In the genomic region with DNA sequence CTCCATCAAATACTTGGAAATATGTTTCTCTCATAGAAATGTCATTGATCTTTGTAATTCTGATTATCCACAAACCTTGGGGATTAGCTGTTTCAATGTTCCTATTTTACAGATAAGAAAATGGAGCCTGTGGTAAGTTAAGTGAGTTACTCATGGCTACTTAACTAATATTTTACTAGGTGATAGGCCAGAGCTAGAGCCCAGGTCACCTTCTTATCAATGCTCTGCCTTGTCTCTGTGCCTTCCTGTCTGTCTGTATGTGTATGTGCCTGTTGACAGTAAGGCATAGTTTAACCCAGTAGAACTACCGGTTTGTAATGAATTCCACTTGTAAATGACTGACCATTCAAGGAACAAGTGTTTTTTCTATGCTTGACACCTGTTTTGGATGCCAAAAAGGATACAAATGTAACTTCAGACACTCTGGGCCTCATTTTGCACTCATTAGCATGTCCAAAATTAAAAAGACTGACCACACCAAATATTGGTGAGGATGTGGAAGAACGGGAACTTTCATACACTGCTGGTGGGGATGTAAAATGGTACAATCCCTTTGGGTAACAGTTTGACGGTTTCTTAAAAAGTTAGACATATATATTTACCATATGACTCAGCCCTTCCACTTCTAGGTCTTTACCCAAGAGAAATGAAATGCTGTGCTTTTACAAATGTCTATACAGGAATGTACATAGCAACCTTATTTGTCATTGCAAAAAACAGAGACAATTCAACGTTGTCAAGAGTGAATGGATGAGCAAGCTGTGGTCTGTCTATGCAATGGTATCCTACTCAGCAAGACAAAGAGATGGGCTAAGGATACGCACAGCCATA, we compare ENCODE assay signal across 14 cellular contexts. TPM values are rescaled to one million over a fixed set of nuclear protein-coding genes. Genes with fewer than 3 reads are reported as not detected.
DNase-seq lines count a peak whose midpoint lies in the region; ATAC-seq and TF ChIP-seq lines count a peak whose summit lies in the region.
"Had no signal": no experiment of that assay in that cellular context is flagged by ENCODE, and none has a peak within 500 bp of the region (broad histone marks: within the 10 kb centered on the region; RNA-seq: fewer than 3 reads in every experiment).

No MANE protein-coding gene starts in this region.

- H3K9me3 Mint-ChIP-seq in activated naive CD4-positive, alpha-beta T cell treated with anti-CD3 and anti-CD28 coated beads, Interleukin-2, amount 50 U/mL, for 24 hours = peaks cover 14% of the 10 kb centered on the region
- peaks cover 12% of the 10 kb centered on the region for H3K9me3 Mint-ChIP-seq in stimulated activated naive CD8-positive, alpha-beta T cell treated with anti-CD3 and anti-CD28 coated beads, Interleukin-15, Interleukin-2, amounts not matched to agents 100 ng/mL and 50 ng/mL, for 24 hours
- peaks cover 0 to 6% (median 0%) of the 10 kb centered on the region in 6 donors for H3K9me3 Mint-ChIP-seq in immature natural killer cell

- peak overlapping the region; percentile 44; the same call in 1 of the 2 replicates for H3K4me2 ChIP-seq in IMR-90 (ENCODE audit: low read depth, low read length)
- H3K4me2 ChIP-seq: BLaER1 had no signal

- H2AK5ac ChIP-seq in IMR-90 (ENCODE audit: low read depth, low read length) = peak overlapping the region; percentile 80

- H2AK9ac ChIP-seq in IMR-90 (replicated peaks; ENCODE audit: low read depth, low read length, poor library complexity) = no peak overlapping the region

- H3K27me3 ChIP-seq in IMR-90 (ENCODE audit: control insufficient read depth, insufficient read depth, low read length) = no peaks in the 10 kb centered on the region
- H3K27me3 ChIP-seq: BLaER1, left lung, suprapubic skin had no signal

- H2BK20ac ChIP-seq in IMR-90 (ENCODE audit: low read depth, low read length) = peak overlapping the region; percentile 90; the same call in 1 of the 2 replicates

- intact Hi-C loops in IMR-90 (cut with micrococcal nuclease) = no loop called here

- peak overlapping the region; percentile 55 for H2BK120ac ChIP-seq in IMR-90 (ENCODE audit: low read depth, low read length)

- H3K4ac ChIP-seq in IMR-90 (ENCODE audit: low read depth, low read length) = peak overlapping the region; percentile 61

- H3K18ac ChIP-seq in IMR-90 (ENCODE audit: low read depth, low read length) = peak overlapping the region; percentile 66; the same call in 1 of the 2 replicates

- WGBS in IMR-90 (ENCODE audit: extremely low coverage in 2 of 2, insufficient read length in 1 of 2), 2 experiments = 60% methylated on average over 1 of the region's 5 CpGs; no CpG with 5 or more reads in 1 of the 2 experiments

- peaks cover 0 to 13% of the 10 kb centered on the region in 2 experiments; a peak in 2 of 4 replicates for H3K79me1 ChIP-seq in IMR-90 (ENCODE audit: low read depth in 1 of 2, low read length in 2 of 2)

- H2BK15ac ChIP-seq in IMR-90 (ENCODE audit: low read depth, low read length) = peak overlapping the region; percentile 9; the same call in 2 of the 3 replicates

- H2BK5ac ChIP-seq in IMR-90 (ENCODE audit: low read depth, low read length, poor library complexity, severe bottlenecking) = peak overlapping the region; percentile 80

- no peak overlapping the region; the same call in 1 of the 2 replicates for H3K27ac ChIP-seq in IMR-90 (ENCODE audit: insufficient read depth, low read length)
- H3K27ac ChIP-seq: BLaER1, HL-60, left lung, skin epidermis, suprapubic skin had no signal

- no peak overlapping the region for H3K56ac ChIP-seq in IMR-90 (ENCODE audit: extremely low read depth, insufficient read depth, low read length)

- POLR2A ChIA-PET in IMR-90 (lab: Charles Lee; ENCODE audit: unreplicated experiment) = interaction anchor here (0.6 kb wide), 1 partner anchor 22 kb away, joined by 3 read pairs; no protein-coding TSS in a partner anchor

- H3K4me3 Mint-ChIP-seq in activated naive CD4-positive, alpha-beta T cell treated with anti-CD3 and anti-CD28 coated beads, Interleukin-2, amount 50 U/mL, for 24 hours = no peak overlapping the region
- H3K4me3 Mint-ChIP-seq in stimulated activated naive CD8-positive, alpha-beta T cell treated with anti-CD3 and anti-CD28 coated beads, Interleukin-15, Interleukin-2, amounts not matched to agents 100 ng/mL and 50 ng/mL, for 24 hours = no peak overlapping the region
- no peak overlapping the region for H3K4me3 Mint-ChIP-seq in immature natural killer cell

- no peak overlapping the region for H3K9ac ChIP-seq in IMR-90 (ENCODE audit: low read depth, low read length)
- H3K9ac ChIP-seq: BLaER1 had no signal

- no peaks in the 10 kb centered on the region for H3K27me3 Mint-ChIP-seq in activated naive CD4-positive, alpha-beta T cell treated with anti-CD3 and anti-CD28 coated beads, Interleukin-2, amount 50 U/mL, for 24 hours
- no peaks in the 10 kb centered on the region for H3K27me3 Mint-ChIP-seq in stimulated activated naive CD8-positive, alpha-beta T cell treated with anti-CD3 and anti-CD28 coated beads, Interleukin-15, Interleukin-2, amounts not matched to agents 100 ng/mL and 50 ng/mL, for 24 hours
- peaks cover 0 to 4% (median 0%) of the 10 kb centered on the region in 3 donors for H3K27me3 Mint-ChIP-seq in immature natural killer cell (ENCODE audit: low read depth in 3 of 3)

- H4K20me1 ChIP-seq in IMR-90 (ENCODE audit: insufficient read depth, low read length) = no peaks in the 10 kb centered on the region
- H4K20me1 ChIP-seq: BLaER1 had no signal

- H3K14ac ChIP-seq in IMR-90 (replicated peaks; ENCODE audit: low read depth, low read length) = peak overlapping the region; percentile 35; the same call in 1 of the 2 replicates

- peak overlapping the region; percentile 66 for H3K23ac ChIP-seq in IMR-90 (ENCODE audit: low read depth, low read length)

- CTCF ChIA-PET in IMR-90 (lab: Yijun Ruan, JAX) = no interaction called here

- no peak for TF ChIP-seq RAD21 in IMR-90 (IDR thresholded peaks at IDR 0.05; ENCODE audit: low read length)

- H4K8ac ChIP-seq in IMR-90 (ENCODE audit: low read depth in 2 of 2, low read length in 2 of 2) = peak overlapping the region in 1 of 2 experiments; percentile 56; a peak in 2 of 4 replicates

- no peaks in the 10 kb centered on the region; the same call in 1 of the 2 replicates for H3K4me1 ChIP-seq in IMR-90 (ENCODE audit: control insufficient read depth, insufficient read depth, low read length)

- no peak for DNase-seq in activated naive CD4-positive, alpha-beta T cell (lab: John Stamatoyannopoulos, UW)
- peak; percentile 94 for DNase-seq in IMR-90
- peak; percentile 10 for DNase-seq in brain pericyte (ENCODE audit: low read depth, low spot score)
- no peak for DNase-seq in immature natural killer cell
- no peak for DNase-seq in MV-4-11 (lab: John Stamatoyannopoulos, UW)
- DNase-seq: left lung, NCI-H526 treated with DMSO at 0.1 percent for 48 hours had no signal

- no peak overlapping the region for H2AFZ ChIP-seq in IMR-90 (replicated peaks; ENCODE audit: low read length, poor library complexity)

- H4K5ac ChIP-seq in IMR-90 (ENCODE audit: low read depth, low read length) = peak overlapping the region; percentile 61; the same call in 1 of the 2 replicates

- H3K36me3 Mint-ChIP-seq in activated naive CD4-positive, alpha-beta T cell treated with anti-CD3 and anti-CD28 coated beads, Interleukin-2, amount 50 U/mL, for 24 hours = no peaks in the 10 kb centered on the region
- H3K36me3 Mint-ChIP-seq in stimulated activated naive CD8-positive, alpha-beta T cell treated with anti-CD3 and anti-CD28 coated beads, Interleukin-15, Interleukin-2, amounts not matched to agents 100 ng/mL and 50 ng/mL, for 24 hours (ENCODE audit: low read depth) = peaks cover 11% of the 10 kb centered on the region
- peaks cover 0 to 3% (median 3%) of the 10 kb centered on the region in 3 donors for H3K36me3 Mint-ChIP-seq in immature natural killer cell

- H3K4me3 ChIP-seq in IMR-90 (ENCODE audit: insufficient read depth, low read depth, low read length) = no peak overlapping the region
- H3K4me3 ChIP-seq: BLaER1, left lung, skin epidermis, suprapubic skin had no signal

- peak; percentile 88 for ATAC-seq in IMR-90 (ENCODE audit: low read depth)
- ATAC-seq in GM19395 (IDR thresholded peaks at IDR 0.05; ENCODE audit: unreplicated experiment) = no peak
- ATAC-seq: left lung had no signal

- H4K91ac ChIP-seq in IMR-90 (ENCODE audit: insufficient read depth, low read depth, low read length) = peak overlapping the region; percentile 58; the same call in 1 of the 2 replicates

- in situ Hi-C loops in IMR-90 (cut with MboI; ENCODE audit: low sequenced_read_pairs) = no loop called here

- no peak for TF ChIP-seq CTCF in IMR-90 (conservative IDR thresholded peaks at IDR 0.05; ENCODE audit: low read depth, low read length)

- H3K9me3 ChIP-seq in IMR-90 (ENCODE audit: control insufficient read depth, insufficient read depth, low read length) = no peaks in the 10 kb centered on the region
- H3K9me3 ChIP-seq: suprapubic skin had no signal

- no peak for TF ChIP-seq POLR2A in IMR-90 (IDR thresholded peaks at IDR 0.05; ENCODE audit: low read depth, low read length)

- no peaks in the 10 kb centered on the region for H3K36me3 ChIP-seq in IMR-90 (ENCODE audit: control insufficient read depth, insufficient read depth, low read length)
- H3K36me3 ChIP-seq: BLaER1, left lung, suprapubic skin had no signal

- BruUV-seq in IMR-90 (replicated peaks; lab: Mats Ljungman, UMichigan) = no TSS peak

- H3K9me1 ChIP-seq in IMR-90 (ENCODE audit: insufficient read depth, low read length) = peaks cover 11% of the 10 kb centered on the region

- dilution Hi-C loops in IMR-90 (cut with HindIII; ENCODE audit: low sequenced_read_pairs, unreplicated experiment) = no loop called here

- H3K27ac Mint-ChIP-seq in activated naive CD4-positive, alpha-beta T cell treated with anti-CD3 and anti-CD28 coated beads, Interleukin-2, amount 50 U/mL, for 24 hours = peak overlapping the region; percentile 46
- peak overlapping the region; percentile 69 for H3K27ac Mint-ChIP-seq in stimulated activated naive CD8-positive, alpha-beta T cell treated with anti-CD3 and anti-CD28 coated beads, Interleukin-15, Interleukin-2, amounts not matched to agents 100 ng/mL and 50 ng/mL, for 24 hours
- no peak overlapping the region for H3K27ac Mint-ChIP-seq in immature natural killer cell

- H3K4me1 Mint-ChIP-seq in activated naive CD4-positive, alpha-beta T cell treated with anti-CD3 and anti-CD28 coated beads, Interleukin-2, amount 50 U/mL, for 24 hours = peaks cover 4% of the 10 kb centered on the region
- peaks cover 30% of the 10 kb centered on the region for H3K4me1 Mint-ChIP-seq in stimulated activated naive CD8-positive, alpha-beta T cell treated with anti-CD3 and anti-CD28 coated beads, Interleukin-15, Interleukin-2, amounts not matched to agents 100 ng/mL and 50 ng/mL, for 24 hours (ENCODE audit: low read depth)
- H3K4me1 Mint-ChIP-seq in immature natural killer cell = peaks cover 0 to 7% of the 10 kb centered on the region in 2 donors

RNA-seq across cellular contexts. Expression of gene IL1A, which starts 19.6 kb away (rescaled TPM):
- 0.83 and 1.1 TPM in 2 replicates for total RNA-seq in IMR-90 (2012; rRNA removed)
- 0.39 and 0.48 TPM in 2 replicates for polyA plus RNA-seq in IMR-90 (2012; rRNA removed)
- polyA plus RNA-seq in IMR-90 (2012; cell fraction: cytosol; rRNA removed) = 0.05 and 0.30 TPM in 2 replicates
- polyA plus RNA-seq in IMR-90 (2012; cell fraction: nucleus; rRNA removed; ENCODE audit: low replicate concordance) = 0.08 and 1.6 TPM in 2 replicates
- polyA plus RNA-seq in immature natural killer cell = not detected

RNA-seq across cellular contexts. Expression of gene IL1B, which starts 32.7 kb away (rescaled TPM):
- total RNA-seq in IMR-90 (2012; rRNA removed) = 3.0 and 3.6 TPM in 2 replicates
- polyA plus RNA-seq in IMR-90 (2012; rRNA removed) (3.2 and 4.4 TPM in 2 replicates), immature natural killer cell (1 to 10 TPM in 2 of 3 donors, under 1 TPM in 1; 0.31 to 3.7 (median 1.3) TPM)
- 5.7 and 5.9 TPM in 2 replicates for polyA plus RNA-seq in IMR-90 (2012; cell fraction: cytosol; rRNA removed)
- polyA plus RNA-seq in IMR-90 (2012; cell fraction: nucleus; rRNA removed; ENCODE audit: low replicate concordance) = 5.4 and 17.9 TPM in 2 replicates

RNA-seq across cellular contexts. Expression of gene CKAP2L, which starts 39.5 kb away (rescaled TPM):
- 9.9 and 13.3 TPM in 2 replicates for total RNA-seq in IMR-90 (2012; rRNA removed)
- polyA plus RNA-seq in IMR-90 (2012; rRNA removed) = 6.3 and 6.4 TPM in 2 replicates
- polyA plus RNA-seq in IMR-90 (2012; cell fraction: cytosol; rRNA removed) = 0.43 and 0.55 TPM in 2 replicates
- 0.50 and 2.0 TPM in 2 replicates for polyA plus RNA-seq in IMR-90 (2012; cell fraction: nucleus; rRNA removed; ENCODE audit: low replicate concordance)
- under 1 TPM in 2 of 3 donors, not detected in 1; 0.08 to 0.91 TPM for polyA plus RNA-seq in immature natural killer cell

Comparison
In these comparisons a context has a peak if more than half of its experiments do, and no peak if none do; other contexts are left out.
1. H3K27ac Mint-ChIP-seq: peak in activated naive CD4-positive, alpha-beta T cell treated with anti-CD3 and anti-CD28 coated beads, Interleukin-2, amount 50 U/mL, for 24 hours (single experiment) and stimulated activated naive CD8-positive, alpha-beta T cell treated with anti-CD3 and anti-CD28 coated beads, Interleukin-15, Interleukin-2, amounts not matched to agents 100 ng/mL and 50 ng/mL, for 24 hours (single experiment); none in immature natural killer cell (0 of 6).
2. DNase-seq: peak in IMR-90 (single experiment) and brain pericyte (single experiment); none in activated naive CD4-positive, alpha-beta T cell (0 of 4), immature natural killer cell (0 of 3) and MV-4-11 (single experiment).